1 cellular context compared by ENCODE assay signal in genomic region chr3:160001850-160002623, GRCh38.
TF ChIP-seq lines count a peak whose summit lies in the region.

No MANE protein-coding gene starts in this region.

TF ChIP-seq in GM23338, 12 proteins besides CTCF, POLR2A, EP300 and RAD21 (continued from another document):
- TF ChIP-seq ZNF462 (CRISPR knock-in tag; IDR thresholded peaks at IDR 0.05), result no peak
- TF ChIP-seq JUNB (IDR thresholded peaks at IDR 0.05; ENCODE audit: unreplicated experiment), result no peak
- TF ChIP-seq POLR2AphosphoS5 (IDR thresholded peaks at IDR 0.05; ENCODE audit: low read depth), result no peak
TF ChIP-seq in GM23338: peak in this region for 0.
